ENCODE assay signal across 8 cellular contexts in genomic region chr5:150946351-150946905, GRCh38. TPM values are rescaled to one million over a fixed set of nuclear protein-coding genes. Genes with fewer than 3 reads are reported as not detected.
DNase-seq lines count a peak whose midpoint lies in the region; ATAC-seq and TF ChIP-seq lines count a peak whose summit lies in the region.

No MANE protein-coding gene starts in this region.

- peak overlapping the region; percentile 20 to 52 (median 37) for H3K4me3 ChIP-seq in Peyer's patch
- H3K4me3 ChIP-seq in epithelial cell of esophagus (ENCODE audit: low read length) = peak overlapping the region; percentile 56
- peak overlapping the region; percentile 50 for H3K4me3 ChIP-seq in lung

- TF ChIP-seq CTCF in Peyer's patch (IDR thresholded peaks at IDR 0.05) (no peak), epithelial cell of esophagus (IDR thresholded peaks at IDR 0.05; ENCODE audit: insufficient read depth, low read depth, low read length, missing control alignments) (no peak), lung (IDR thresholded peaks at IDR 0.05; ENCODE audit: control extremely low read depth, extremely low read depth) (no peak)

- peak in 2 of 3 donors; percentile 63 to 65 for DNase-seq in Peyer's patch
- peak; percentile 80 for DNase-seq in epithelial cell of esophagus (ENCODE audit: low read depth)
- DNase-seq in lung (ENCODE audit: low spot score) = peak; percentile 70
- DNase-seq in RKO (ENCODE audit: low spot score) = no peak
- no peak for DNase-seq in D341Med (ENCODE audit: low spot score)
- no peak for DNase-seq in activated T-cell treated with anti-CD3 and anti-CD28 coated beads, Interleukin-2, amount 50 U/mL, for 48 hours

- H3K4me1 ChIP-seq in Peyer's patch (no peaks in the 10 kb centered on the region), lung (ENCODE audit: control insufficient read depth in 2 of 2, insufficient read depth in 2 of 2, low read length in 2 of 2) (no peaks in the 10 kb centered on the region)

- H3K36me3 ChIP-seq in Peyer's patch = peaks cover 0 to 9% (median 0%) of the 10 kb centered on the region in 3 donors
- H3K36me3 ChIP-seq in lung (ENCODE audit: control insufficient read depth in 2 of 2, insufficient read depth in 2 of 2, low read length in 2 of 2) = peaks cover 0 to 19% of the 10 kb centered on the region in 2 donors

- whole genome bisulfite sequencing in lung, 2 donors = 14 to 16% methylated on average over 34 of the region's 34 CpGs

- no peak for TF ChIP-seq POLR2A in Peyer's patch (IDR thresholded peaks at IDR 0.05)

- ATAC-seq in lung (ENCODE audit: insufficient read depth, low FRiP score) = peak; percentile 86
- no peak for ATAC-seq in HG03095 (IDR thresholded peaks at IDR 0.05; ENCODE audit: unreplicated experiment)

- H3K27me3 ChIP-seq in Peyer's patch = no peaks in the 10 kb centered on the region
- H3K27me3 ChIP-seq in lung (ENCODE audit: control insufficient read depth, insufficient read depth) = no peaks in the 10 kb centered on the region

- peaks cover 0 to 51% (median 4%) of the 10 kb centered on the region in 4 donors for H3K9me3 ChIP-seq in Peyer's patch
- H3K9me3 ChIP-seq in lung (ENCODE audit: control insufficient read depth in 2 of 2, insufficient read depth in 1 of 2, low read length in 1 of 2) = peaks cover 20 to 21% of the 10 kb centered on the region in 2 donors

- H3K27ac ChIP-seq in Peyer's patch (peak overlapping the region; percentile 44 to 71 (median 63)), lung (ENCODE audit: low read depth in 1 of 2, low read length in 1 of 2) (peak overlapping the region; percentile 66 to 94), temporal lobe (ENCODE audit: low read depth, low read length) (peak overlapping the region; percentile 42)

RNA-seq across cellular contexts. Expression of gene ZNF300, which starts 41.6 kb away (rescaled TPM):
- total RNA-seq in Peyer's patch (10 to 100 TPM in 2 of 4 donors, 1 to 10 TPM in 2; 4.4 to 17.3 (median 8.5) TPM), lung (10 to 100 TPM in 1 of 2 donors, 1 to 10 TPM in 1; 2.5 to 11.3 TPM), temporal lobe (60.5 TPM)
- polyA plus RNA-seq in lung = 1 to 10 TPM; 1.8 to 3.4 TPM

Comparison
In these comparisons a context has a peak if more than half of its experiments do, and no peak if none do; other contexts are left out.
1. DNase-seq: peak in Peyer's patch (2 of 3), epithelial cell of esophagus (single experiment) and lung (single experiment); none in RKO (single experiment), D341Med (single experiment) and activated T-cell treated with anti-CD3 and anti-CD28 coated beads, Interleukin-2, amount 50 U/mL, for 48 hours (0 of 2).
2. Peak in every context shown above with its lines, with median percentiles within 50 percentile points of each other: H3K27ac ChIP-seq and H3K4me3 ChIP-seq.